In genomic region chr4:37243061-37243460, GRCh38 we compare ENCODE assay signal across 20 cellular contexts. TPM values are rescaled to one million over a fixed set of nuclear protein-coding genes. Genes with fewer than 3 reads are reported as not detected.
DNase-seq lines count a peak whose midpoint lies in the region; ATAC-seq, FAIRE-seq and TF ChIP-seq lines count a peak whose summit lies in the region.
"Had no signal": no experiment of that assay in that cellular context is flagged by ENCODE, and none has a peak within 500 bp of the region (broad histone marks: within the 10 kb centered on the region; RNA-seq: fewer than 3 reads in every experiment).

No MANE protein-coding gene starts in this region.

- POLR2A ChIA-PET in WTC11 (lab: Charles Lee), result interaction anchor here (0.5 kb wide), 1 partner anchor 119 kb away, joined by 5 read pairs; no protein-coding TSS in a partner anchor
- POLR2A ChIA-PET in HepG2 (lab: Yijun Ruan, JAX), result no interaction called here

- H3K27me3 Mint-ChIP-seq in WTC11 (ENCODE audit: low read depth), result peaks cover 88% of the 10 kb centered on the region

- TF ChIP-seq CTCF in WTC11 (IDR thresholded peaks at IDR 0.05) (no peak), HepG2 (CRISPR knock-in tag; IDR thresholded peaks at IDR 0.05) (no peak)

- H3K36me3 Mint-ChIP-seq in WTC11, result no peaks in the 10 kb centered on the region

- CTCF ChIA-PET in WTC11 (lab: Charles Lee) (interaction anchor here (0.6 to 2.8 kb wide), 38 partner anchors 10 to 929 kb away, joined by 3 to 55 read pairs (median 4); no protein-coding TSS in a partner anchor), HepG2 (lab: Yijun Ruan, JAX; ENCODE audit: low intra/inter-chr PET ratio, low total read pairs) (no interaction called here)

- TF ChIP-seq EP300 in HepG2 (IDR thresholded peaks at IDR 0.05; ENCODE audit: low read depth in 2 of 2, low read length in 2 of 2) (no peak), HepG2 (CRISPR knock-in tag; IDR thresholded peaks at IDR 0.05; ENCODE audit: borderline replicate concordance) (no peak)

- H3K9ac ChIP-seq in HepG2 (ENCODE audit: insufficient read depth, low read depth, low read length), result no peak overlapping the region

- no peak for FAIRE-seq in HepG2 (lab: Jason Lieb, UNC)

- WGBS in HepG2 (ENCODE audit: low lambda C conversion rate), result 5% methylated on average over 2 of the region's 5 CpGs

- ATAC-seq in WTC11 (peak; percentile 56), HepG2 (peak; percentile 62), HG03565 (IDR thresholded peaks at IDR 0.05; ENCODE audit: unreplicated experiment) (no peak)

- H3K9me3 ChIP-seq in HepG2 (ENCODE audit: low read length), result no peaks in the 10 kb centered on the region
- H3K9me3 ChIP-seq: SJCRH30, vagina had no signal

- H3K4me1 ChIP-seq in HepG2 (ENCODE audit: insufficient read depth, low read length), result no peaks in the 10 kb centered on the region
- H3K4me1 ChIP-seq: SJCRH30 had no signal

- BruUV-seq in HepG2 (replicated peaks; lab: Mats Ljungman, UMichigan), result no TSS peak

- no peaks in the 10 kb centered on the region for H3K9me3 Mint-ChIP-seq in WTC11

- H3K4me3 Mint-ChIP-seq in WTC11, result peak overlapping the region; percentile 73

- H3K27me3 ChIP-seq in H7 (ENCODE audit: control insufficient read depth, insufficient read depth, low read length), result peaks cover 64% of the 10 kb centered on the region
- H3K27me3 ChIP-seq in HepG2 (ENCODE audit: control insufficient read depth in 1 of 2, insufficient read depth in 2 of 2, low read length in 2 of 2), result peaks cover 2 to 29% of the 10 kb centered on the region in 2 experiments; a peak in 3 of 5 replicates
- H3K27me3 ChIP-seq: SJCRH30, vagina had no signal

- in situ Hi-C loops in HepG2 (cut with HindIII; ENCODE audit: extremely low pct_ligation_motif_present, low pct_unique_long_range_greater_than_20kb), result no loop called here

- no peaks in the 10 kb centered on the region for H3K79me2 ChIP-seq in HepG2 (ENCODE audit: insufficient read depth, low read length)

- no peak for TF ChIP-seq POLR2A in HepG2 (IDR thresholded peaks at IDR 0.05; ENCODE audit: insufficient read depth in 1 of 2, low read depth in 2 of 2, low read length in 2 of 2)

- no peaks in the 10 kb centered on the region for H4K20me1 ChIP-seq in HepG2 (ENCODE audit: insufficient read depth, low read length)

- no peak overlapping the region for H3K27ac ChIP-seq in HepG2 (ENCODE audit: extremely low read length, insufficient read depth, low read length)
- H3K27ac ChIP-seq: SJCRH30, vagina, WERI-Rb-1 had no signal

- peaks cover 40% of the 10 kb centered on the region for H3K4me1 Mint-ChIP-seq in WTC11

- H3K4me2 ChIP-seq in HepG2 (ENCODE audit: low read depth, low read length), result no peak overlapping the region

- no peak overlapping the region for H3K4me3 ChIP-seq in H7 (ENCODE audit: insufficient read depth, low read depth, low read length)
- no peak overlapping the region for H3K4me3 ChIP-seq in HepG2 (replicated peaks in 1 of 3; ENCODE audit: insufficient read depth in 1 of 3, low read depth in 2 of 3, low read length in 3 of 3)
- H3K4me3 ChIP-seq: SJCRH30, vagina had no signal

- intact Hi-C loops in HepG2 (cut with micrococcal nuclease; ENCODE audit: unreplicated experiment), result no loop called here

- H3K27ac Mint-ChIP-seq in WTC11, result no peak overlapping the region

- no peak overlapping the region for H2AFZ ChIP-seq in HepG2 (ENCODE audit: low read length)

- no peaks in the 10 kb centered on the region for H3K36me3 ChIP-seq in H7 (replicated peaks; ENCODE audit: control insufficient read depth, insufficient read depth, low read length)
- H3K36me3 ChIP-seq in HepG2 (replicated peaks in 1 of 2; ENCODE audit: control insufficient read depth in 1 of 2, insufficient read depth in 2 of 2, low read length in 2 of 2), result no peaks in the 10 kb centered on the region
- H3K36me3 ChIP-seq: SJCRH30, vagina, WERI-Rb-1 had no signal

- DNase-seq in Ammon's horn (ENCODE audit: low spot score), result peak; percentile 39
- peak; percentile 57 for DNase-seq in H7
- DNase-seq in WTC11 (ENCODE audit: low spot score), result peak; percentile 56
- no peak for DNase-seq in HepG2 (ENCODE audit: low spot score)
- no peak for DNase-seq in SIG-M5 (lab: John Stamatoyannopoulos, UW)
- DNase-seq in NCI-H345 treated with DMSO at 0.1 percent for 48 hours (lab: John Stamatoyannopoulos, UW; ENCODE audit: unreplicated experiment), result no peak
- no peak for DNase-seq in activated CD4-positive, alpha-beta T cell treated with anti-CD3 and anti-CD28 coated beads, Interleukin-2, amount 50 U/mL, for 4 hours
- DNase-seq: activated T-cell treated with anti-CD3 and anti-CD28 coated beads, Interleukin-2, amount 50 U/mL, for 1 hour; DMS153; HCEC 1CT; midbrain; NCI-H1092; SJCRH30; stimulated activated CD4-positive, alpha-beta T cell treated with anti-CD3 and anti-CD28 coated beads, Interleukin-2, amount 100 ng/mL, for 48 hours; WERI-Rb-1 had no signal

- no peak for TF ChIP-seq RAD21 in HepG2 (CRISPR knock-in tag; IDR thresholded peaks at IDR 0.05)

TF ChIP-seq in WTC11, 78 proteins besides CTCF, POLR2A, EP300 and RAD21 (continues in another document):
- no peak for TF ChIP-seq RELA (CRISPR knock-in tag; IDR thresholded peaks at IDR 0.05; ENCODE audit: borderline replicate concordance)
- TF ChIP-seq, protein P1, sequence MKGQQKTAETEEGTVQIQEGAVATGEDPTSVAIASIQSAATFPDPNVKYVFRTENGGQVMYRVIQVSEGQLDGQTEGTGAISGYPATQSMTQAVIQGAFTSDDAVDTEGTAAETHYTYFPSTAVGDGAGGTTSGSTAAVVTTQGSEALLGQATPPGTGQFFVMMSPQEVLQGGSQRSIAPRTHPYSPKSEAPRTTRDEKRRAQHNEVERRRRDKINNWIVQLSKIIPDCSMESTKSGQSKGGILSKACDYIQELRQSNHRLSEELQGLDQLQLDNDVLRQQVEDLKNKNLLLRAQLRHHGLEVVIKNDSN (CRISPR knock-in tag; IDR thresholded peaks at IDR 0.05), result no peak
- no peak for TF ChIP-seq NFATC4 (CRISPR knock-in tag; IDR thresholded peaks at IDR 0.05)
- TF ChIP-seq USF2 (CRISPR knock-in tag; IDR thresholded peaks at IDR 0.05), result no peak
- TF ChIP-seq ZNF263 (CRISPR knock-in tag; IDR thresholded peaks at IDR 0.05; ENCODE audit: low read depth), result no peak
- no peak for TF ChIP-seq NR2C2 (CRISPR knock-in tag; IDR thresholded peaks at IDR 0.05)
- TF ChIP-seq GABPB1 (CRISPR knock-in tag; IDR thresholded peaks at IDR 0.05), result no peak

TF ChIP-seq in HepG2, 621 proteins besides CTCF, POLR2A, EP300 and RAD21 (continues in another document):
- TF ChIP-seq ZNF138 (CRISPR knock-in tag; IDR thresholded peaks at IDR 0.05; ENCODE audit: low read depth), result no peak
- TF ChIP-seq, protein P2, sequence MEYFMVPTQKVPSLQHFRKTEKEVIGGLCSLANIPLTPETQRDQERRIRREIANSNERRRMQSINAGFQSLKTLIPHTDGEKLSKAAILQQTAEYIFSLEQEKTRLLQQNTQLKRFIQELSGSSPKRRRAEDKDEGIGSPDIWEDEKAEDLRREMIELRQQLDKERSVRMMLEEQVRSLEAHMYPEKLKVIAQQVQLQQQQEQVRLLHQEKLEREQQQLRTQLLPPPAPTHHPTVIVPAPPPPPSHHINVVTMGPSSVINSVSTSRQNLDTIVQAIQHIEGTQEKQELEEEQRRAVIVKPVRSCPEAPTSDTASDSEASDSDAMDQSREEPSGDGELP (IDR thresholded peaks at IDR 0.05; ENCODE audit: borderline replicate concordance, low read depth), result no peak
- TF ChIP-seq SMC3 (IDR thresholded peaks at IDR 0.05; ENCODE audit: low read length), result no peak
- TF ChIP-seq, protein P3, sequence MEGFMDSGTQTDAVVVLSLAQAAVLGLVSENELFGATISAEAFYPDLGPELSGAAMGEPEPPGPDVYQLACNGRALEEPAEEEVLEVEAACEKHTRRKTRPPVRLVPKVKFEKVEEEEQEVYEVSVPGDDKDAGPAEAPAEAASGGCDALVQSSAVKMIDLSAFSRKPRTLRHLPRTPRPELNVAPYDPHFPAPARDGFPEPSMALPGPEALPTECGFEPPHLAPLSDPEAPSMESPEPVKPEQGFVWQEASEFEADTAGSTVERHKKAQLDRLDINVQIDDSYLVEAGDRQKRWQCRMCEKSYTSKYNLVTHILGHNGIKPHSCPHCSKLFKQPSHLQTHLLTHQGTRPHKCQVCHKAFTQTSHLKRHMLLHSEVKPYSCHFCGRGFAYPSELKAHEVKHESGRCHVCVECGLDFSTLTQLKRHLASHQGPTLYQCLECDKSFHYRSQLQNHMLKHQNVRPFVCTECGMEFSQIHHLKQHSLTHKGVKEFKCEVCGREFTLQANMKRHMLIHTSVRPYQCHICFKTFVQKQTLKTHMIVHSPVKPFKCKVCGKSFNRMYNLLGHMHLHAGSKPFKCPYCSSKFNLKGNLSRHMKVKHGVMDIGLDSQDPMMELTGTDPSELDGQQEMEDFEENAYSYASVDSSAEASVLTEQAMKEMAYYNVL (CRISPR knock-in tag; IDR thresholded peaks at IDR 0.05; ENCODE audit: borderline replicate concordance), result no peak
- TF ChIP-seq ESRRA (CRISPR knock-in tag; IDR thresholded peaks at IDR 0.05; ENCODE audit: low read depth), result no peak
- TF ChIP-seq MYNN (CRISPR knock-in tag; IDR thresholded peaks at IDR 0.05; ENCODE audit: low read depth), result no peak
- no peak for TF ChIP-seq ELF4 (CRISPR knock-in tag; IDR thresholded peaks at IDR 0.05; ENCODE audit: borderline replicate concordance)

RNA-seq across cellular contexts. Expression of gene NWD2, which starts 1.5 kb away (rescaled TPM):
- total RNA-seq in H7 (2014; rRNA removed; shearing (Covaris generic)), result 0.03 TPM in 1 of 2 replicates, not detected in the other
- total RNA-seq in WTC11 (2021), result 0.05 to 0.07 TPM in 2 of 3 replicates, not detected in the other
- total RNA-seq in HepG2 (2016; rRNA removed; fragmentation: Illumina TruSeq; extraction: Trizol), result not detected in 2 replicates
- total RNA-seq in HepG2 (2016; cell fraction: cytosol; rRNA removed; fragmentation: Illumina TruSeq; extraction: Trizol; ENCODE audit: low read depth), result not detected in 2 replicates
- total RNA-seq in HepG2 (2016; cell fraction: insoluble cytoplasmic fraction; rRNA removed; fragmentation: Illumina TruSeq; extraction: Trizol), result not detected in 2 replicates
- not detected in 2 replicates for total RNA-seq in HepG2 (2016; cell fraction: membrane; rRNA removed; fragmentation: Illumina TruSeq; extraction: Trizol)
- total RNA-seq in HepG2 (2016; cell fraction: nucleus; rRNA removed; fragmentation: Illumina TruSeq; extraction: Trizol), result not detected in 2 replicates
- polyA plus RNA-seq in HepG2 (2011; rRNA removed), result not detected in 2 replicates
- not detected in 2 replicates for polyA plus RNA-seq in HepG2 (2011; cell fraction: cytosol; rRNA removed)
- not detected in 2 replicates for polyA plus RNA-seq in HepG2 (2011; cell fraction: nucleus; rRNA removed)
- not detected in 2 replicates for polyA plus RNA-seq in HepG2 (2012)
- not detected in 2 replicates for polyA plus RNA-seq in HepG2 (2016; cell fraction: cytosol; fragmentation: Illumina TruSeq; extraction: Trizol; ENCODE audit: low read depth)
- polyA plus RNA-seq in HepG2 (2016; cell fraction: insoluble cytoplasmic fraction; fragmentation: Illumina TruSeq; extraction: Trizol; ENCODE audit: low read depth), result not detected in 2 replicates
- polyA plus RNA-seq in HepG2 (2016; cell fraction: membrane; fragmentation: Illumina TruSeq; extraction: Trizol; ENCODE audit: low read depth), result not detected in 2 replicates
- polyA plus RNA-seq in HepG2 (2016; cell fraction: nucleus; fragmentation: Illumina TruSeq; extraction: Trizol; ENCODE audit: insufficient read depth, low read depth), result not detected in 2 replicates
- not detected in 2 replicates for polyA minus RNA-seq in HepG2 (2011; rRNA and poly(A)+ RNA removed; ENCODE audit: low replicate concordance)
- not detected in 2 replicates for polyA minus RNA-seq in HepG2 (2011; cell fraction: cytosol; rRNA and poly(A)+ RNA removed)
- not detected in 2 replicates for polyA minus RNA-seq in HepG2 (2011; cell fraction: nucleus; rRNA and poly(A)+ RNA removed)
- total RNA-seq: HT1080, pulmonary artery endothelial cell had no signal
- polyA plus RNA-seq: AG04450 had no signal

Comparison
In these comparisons a context has a peak if more than half of its experiments do, and no peak if none do; other contexts are left out.
1. DNase-seq: peak in Ammon's horn (single experiment), H7 (single experiment) and WTC11 (single experiment); none in HepG2 (single experiment), SIG-M5 (single experiment), NCI-H345 treated with DMSO at 0.1 percent for 48 hours (single experiment) and activated CD4-positive, alpha-beta T cell treated with anti-CD3 and anti-CD28 coated beads, Interleukin-2, amount 50 U/mL, for 4 hours (0 of 2).